In the genomic region with DNA sequence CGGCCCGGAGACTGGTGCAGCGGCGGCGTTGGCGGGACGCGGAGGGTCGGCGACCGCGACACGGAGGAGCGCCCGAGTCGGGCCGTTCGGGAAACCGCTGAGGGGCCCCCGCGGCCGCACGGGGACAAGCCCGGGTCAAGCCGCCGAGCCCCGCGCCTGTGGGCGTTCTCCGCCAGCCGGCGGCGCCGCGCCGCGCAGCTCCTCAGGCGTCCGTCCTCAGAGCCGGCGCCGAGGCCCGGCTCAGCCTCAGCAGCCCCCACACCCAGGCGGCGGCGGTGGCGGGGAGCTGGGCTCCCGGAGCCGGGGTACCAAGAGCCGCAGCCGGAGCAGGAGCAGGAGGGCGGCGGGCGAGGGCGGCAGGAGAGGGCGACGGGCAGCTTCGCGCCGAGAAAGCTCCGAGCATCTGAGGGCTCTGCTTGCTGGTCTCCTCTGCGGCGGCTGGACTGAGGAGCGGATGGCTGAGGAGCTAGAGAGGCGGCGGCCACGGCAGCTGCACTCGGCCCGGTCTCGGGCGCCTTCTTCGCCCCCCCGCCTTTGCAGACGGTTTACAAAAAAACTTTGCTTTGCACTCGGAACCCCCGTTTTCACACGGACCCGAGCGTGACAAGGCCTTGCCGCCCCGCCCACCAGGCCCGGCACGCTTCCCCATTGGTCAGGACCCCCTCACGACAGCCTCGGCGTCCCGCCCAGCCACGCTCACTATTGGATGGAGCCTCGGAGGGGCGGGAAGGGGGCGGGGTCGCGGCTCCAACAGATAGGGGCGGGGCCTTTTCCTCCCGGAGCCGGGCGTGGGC, we compare ENCODE assay signal across 8 cellular contexts. TPM values are rescaled to one million over a fixed set of nuclear protein-coding genes. Genes with fewer than 3 reads are reported as not detected.
A peak's percentile ranks its signal among the peaks of the same experiment; 100 is the strongest.
DNase-seq lines count a peak whose midpoint lies in the region; ATAC-seq, FAIRE-seq and TF ChIP-seq lines count a peak whose summit lies in the region.

A gene with protein sequence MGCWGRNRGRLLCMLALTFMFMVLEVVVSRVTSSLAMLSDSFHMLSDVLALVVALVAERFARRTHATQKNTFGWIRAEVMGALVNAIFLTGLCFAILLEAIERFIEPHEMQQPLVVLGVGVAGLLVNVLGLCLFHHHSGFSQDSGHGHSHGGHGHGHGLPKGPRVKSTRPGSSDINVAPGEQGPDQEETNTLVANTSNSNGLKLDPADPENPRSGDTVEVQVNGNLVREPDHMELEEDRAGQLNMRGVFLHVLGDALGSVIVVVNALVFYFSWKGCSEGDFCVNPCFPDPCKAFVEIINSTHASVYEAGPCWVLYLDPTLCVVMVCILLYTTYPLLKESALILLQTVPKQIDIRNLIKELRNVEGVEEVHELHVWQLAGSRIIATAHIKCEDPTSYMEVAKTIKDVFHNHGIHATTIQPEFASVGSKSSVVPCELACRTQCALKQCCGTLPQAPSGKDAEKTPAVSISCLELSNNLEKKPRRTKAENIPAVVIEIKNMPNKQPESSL (minus strand): TSS at position 522 of the 794 bp plus-strand sequence. CDS start 549 bp downstream, outside the sequence.

- dilution Hi-C loops in keratinocyte (cut with MboI; ENCODE audit: extremely low pct_ligation_motif_present, low sequenced_read_pairs): no loop called here

- peak within 1 kb of the TSS; percentile 63 for H3K27ac ChIP-seq in keratinocyte (ENCODE audit: control insufficient read depth, insufficient read depth, low read length)

- peaks cover 19% of the 10 kb centered on the region for H3K4me1 ChIP-seq in keratinocyte (ENCODE audit: control insufficient read depth, extremely low read depth, insufficient read depth, low read length)

- H3K4me1 Mint-ChIP-seq in central memory CD8-positive, alpha-beta T cell: peaks cover 34% of the 10 kb centered on the region

- H3K4me3 ChIP-seq in keratinocyte (ENCODE audit: control insufficient read depth in 2 of 3, extremely low read depth in 1 of 3, insufficient read depth in 2 of 3, low read depth in 1 of 3, low read length in 3 of 3): peak within 1 kb of the TSS; percentile 94 to 96 (median 96)

- H3K9me3 Mint-ChIP-seq in central memory CD8-positive, alpha-beta T cell: no peaks in the 10 kb centered on the region

- H3K27me3 ChIP-seq in keratinocyte (ENCODE audit: control insufficient read depth, extremely low read depth, insufficient read depth, low read length): no peaks in the 10 kb centered on the region

- ATAC-seq in GM19023 (IDR thresholded peaks at IDR 0.05; ENCODE audit: unreplicated experiment) (peak; percentile 86), HG03280 (IDR thresholded peaks at IDR 0.05; ENCODE audit: unreplicated experiment) (peak; percentile 88)
- ATAC-seq in central memory CD8-positive, alpha-beta T cell (replicated peaks; ENCODE audit: extremely low read depth, poor library complexity, severe bottlenecking): peak; percentile 94

- H3K79me2 ChIP-seq in keratinocyte (ENCODE audit: control insufficient read depth, insufficient read depth, low read length): peaks cover 37% of the 10 kb centered on the region

- no peak for FAIRE-seq in keratinocyte (lab: Jason Lieb, UNC)

- H3K36me3 ChIP-seq in keratinocyte (ENCODE audit: control insufficient read depth in 2 of 2, extremely low read depth in 1 of 2, insufficient read depth in 2 of 2, low read length in 2 of 2): peaks cover 4 to 6% of the 10 kb centered on the region in 2 experiments

- peak within 1 kb of the TSS; percentile 86 for H3K9ac ChIP-seq in keratinocyte (ENCODE audit: control insufficient read depth, extremely low read depth, insufficient read depth, low read length)

- DNase-seq in AG08396 (ENCODE audit: low spot score) (peak; percentile 99), NCI-H345 treated with DMSO at 0.1 percent for 48 hours (lab: John Stamatoyannopoulos, UW; ENCODE audit: unreplicated experiment) (peak; percentile 93), keratinocyte (ENCODE audit: low read depth, low spot score) (peak; percentile 84)
- peak; percentile 98 to 99 (median 99) for DNase-seq in activated CD4-positive, CD25-positive, alpha-beta regulatory T cell (lab: John Stamatoyannopoulos, UW)
- peak; percentile 98 to 99 for DNase-seq in central memory CD8-positive, alpha-beta T cell (ENCODE audit: low spot score in 2 of 2)
- DNase-seq in stimulated activated CD4-positive, alpha-beta T cell treated with anti-CD3 and anti-CD28 coated beads, Interleukin-15, amount 100 ng/mL, for 1 hour (ENCODE audit: low read depth in 1 of 2, low spot score in 1 of 2): peak; percentile 99 to 100

- H4K20me1 ChIP-seq in keratinocyte (ENCODE audit: control insufficient read depth, extremely low read depth, insufficient read depth, low read length): no peaks in the 10 kb centered on the region

- H3K27ac Mint-ChIP-seq in central memory CD8-positive, alpha-beta T cell (ENCODE audit: low read depth): peak within 1 kb of the TSS; percentile 82

- H3K9me3 ChIP-seq in keratinocyte (ENCODE audit: control insufficient read depth, low read depth, low read length): no peaks in the 10 kb centered on the region

- TF ChIP-seq CTCF in keratinocyte (optimal IDR thresholded peaks at IDR 0.05 in 1 of 3, IDR thresholded peaks at IDR 0.05 in 1 of 3, conservative IDR thresholded peaks at IDR 0.05 in 1 of 3; ENCODE audit: extremely low read depth in 1 of 3, insufficient read depth in 2 of 3, low read length in 3 of 3): no peak

- peak within 1 kb of the TSS; percentile 87 for H3K4me3 Mint-ChIP-seq in central memory CD8-positive, alpha-beta T cell

- H2AFZ ChIP-seq in keratinocyte (ENCODE audit: control insufficient read depth, low read length): peak within 1 kb of the TSS; percentile 74

- peaks cover 16% of the 10 kb centered on the region for H3K36me3 Mint-ChIP-seq in central memory CD8-positive, alpha-beta T cell (ENCODE audit: insufficient read depth)

- no peaks in the 10 kb centered on the region for H3K27me3 Mint-ChIP-seq in central memory CD8-positive, alpha-beta T cell

- no peaks in the 10 kb centered on the region for H3K9me1 ChIP-seq in keratinocyte (ENCODE audit: control insufficient read depth, extremely low read depth, insufficient read depth, low read length)

- peak within 1 kb of the TSS; percentile 81 for H3K4me2 ChIP-seq in keratinocyte (ENCODE audit: control insufficient read depth, extremely low read depth, insufficient read depth, low read depth, low read length)

RNA-seq across cellular contexts. Expression of the gene that starts here (rescaled TPM):
- polyA plus RNA-seq in keratinocyte: 11.8 to 17.2 TPM (median 12.4 TPM) in 3 replicates
- 18.5 TPM for polyA plus RNA-seq in keratinocyte (2011; ENCODE audit: low read depth)
- 5.4 and 10.8 TPM in 2 replicates for polyA plus RNA-seq in keratinocyte (2011; cell fraction: cytosol; rRNA removed)
- 16.8 and 26.0 TPM in 2 replicates for polyA plus RNA-seq in keratinocyte (2011; cell fraction: nucleus; rRNA removed)
- 20.3 and 34.7 TPM in 2 replicates for polyA plus RNA-seq in keratinocyte (2012; ENCODE audit: low replicate concordance)
- 5.9 to 26.5 TPM (median 16.6 TPM) in 3 replicates for polyA minus RNA-seq in keratinocyte
- 23.6 TPM for polyA minus RNA-seq in keratinocyte (2011; cell fraction: cytosol; rRNA and poly(A)+ RNA removed)
- polyA minus RNA-seq in keratinocyte (2011; cell fraction: nucleus; rRNA and poly(A)+ RNA removed): 52.2 and 72.0 TPM in 2 replicates

Comparison
In these comparisons a context has a peak if more than half of its experiments do, and no peak if none do; other contexts are left out.
1. Peak in every context shown above with its lines: DNase-seq, ATAC-seq, H3K4me3 ChIP-seq and H3K27ac ChIP-seq.